27 cellular contexts compared by ENCODE assay signal in the genomic region with DNA sequence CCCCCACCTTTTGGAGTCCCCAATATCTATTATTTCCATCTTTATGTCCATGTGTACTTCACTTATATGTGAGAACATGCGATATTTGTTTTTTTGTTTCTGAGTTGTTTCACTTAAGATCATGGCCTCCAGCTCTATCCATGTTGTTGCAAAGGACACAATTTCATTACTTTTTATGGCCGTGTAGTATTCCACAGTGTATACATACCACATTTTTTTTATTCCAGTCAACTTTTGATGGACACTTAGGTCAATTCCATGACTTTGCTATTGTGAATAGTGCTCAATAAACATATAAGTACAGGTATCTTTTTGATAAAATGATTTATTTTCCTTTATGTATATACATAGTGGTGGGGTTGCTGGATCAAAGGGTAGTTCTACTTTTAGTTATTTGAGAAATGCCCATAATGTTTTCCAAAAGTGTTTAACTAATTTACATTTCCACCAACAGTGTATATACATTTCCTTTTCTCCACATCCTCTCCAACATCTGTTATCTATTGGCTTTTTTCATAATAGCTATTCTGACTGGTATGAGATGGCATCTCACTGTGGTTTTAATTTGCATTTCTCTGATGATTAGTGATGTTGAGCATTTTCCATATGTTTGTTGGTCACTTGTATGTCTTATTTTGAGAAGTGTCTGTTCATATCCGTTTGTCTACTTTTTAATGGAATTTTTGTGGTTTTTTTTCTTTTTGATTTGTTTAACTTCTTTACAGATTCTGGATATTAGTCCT. TPM values are rescaled to one million over a fixed set of nuclear protein-coding genes. Genes with fewer than 3 reads are reported as not detected.
DNase-seq lines count a peak whose midpoint lies in the region; ATAC-seq, FAIRE-seq and TF ChIP-seq lines count a peak whose summit lies in the region.
"Had no signal": no experiment of that assay in that cellular context is flagged by ENCODE, and none has a peak within 500 bp of the region (broad histone marks: within the 10 kb centered on the region; RNA-seq: fewer than 3 reads in every experiment).

No MANE protein-coding gene starts in this region.

- FAIRE-seq in pancreas (lab: Jason Lieb, UNC) = peak; percentile 23
- FAIRE-seq: TTC549 had no signal

- H3K36me3 ChIP-seq in adipocyte (ENCODE audit: control insufficient read depth, insufficient read depth, low read length, severe bottlenecking) (no peaks in the 10 kb centered on the region), pancreas (no peaks in the 10 kb centered on the region)

- no peak overlapping the region for H3K27ac ChIP-seq in pancreas
- H3K27ac ChIP-seq: skin epidermis had no signal

- H3K4me1 ChIP-seq in adipocyte (ENCODE audit: control insufficient read depth, insufficient read depth, low read length) (no peaks in the 10 kb centered on the region), pancreas (peaks cover 0 to 5% (median 0%) of the 10 kb centered on the region in 3 donors)

- H3K9ac ChIP-seq in adipocyte (ENCODE audit: low read length) = no peak overlapping the region

- H3K9me3 ChIP-seq in adipocyte (ENCODE audit: control insufficient read depth, low read length) = no peaks in the 10 kb centered on the region
- H3K9me3 ChIP-seq in pancreas = no peaks in the 10 kb centered on the region

- ATAC-seq in GM18511 (IDR thresholded peaks at IDR 0.05; ENCODE audit: unreplicated experiment) = peak; percentile 74
- ATAC-seq in HG02938 (IDR thresholded peaks at IDR 0.05; ENCODE audit: unreplicated experiment) = peak; percentile 52
- ATAC-seq in pancreas = no peak
- no peak for ATAC-seq in stimulated activated naive CD8-positive, alpha-beta T cell treated with anti-CD3 and anti-CD28 coated beads, Interleukin-15, Interleukin-2, amounts not matched to agents 100 U/mL and 50 U/mL, for 24 hours
- no peak for ATAC-seq in GM21576 (IDR thresholded peaks at IDR 0.05; ENCODE audit: unreplicated experiment)
- ATAC-seq: Panc1 had no signal

- DNase-seq in adipocyte (ENCODE audit: low read depth) (peak; percentile 57), pancreas (no peak), NCI-H2171 treated with DMSO at 0.1 percent for 48 hours (lab: John Stamatoyannopoulos, UW) (no peak)
- DNase-seq in stimulated activated naive CD8-positive, alpha-beta T cell treated with anti-CD3 and anti-CD28 coated beads, Interleukin-15, Interleukin-2, amounts not matched to agents 100 U/mL and 50 U/mL, for 24 hours = no peak
- DNase-seq in activated T-cell treated with anti-CD3 and anti-CD28 coated beads, Interleukin-2, amount 50 U/mL, for 1 hour = no peak
- DNase-seq: activated CD4-positive, alpha-beta memory T cell treated with anti-CD3 and anti-CD28 coated beads, Interleukin-2, amount 10 ng/mL, durations not matched to agents 7 days and 5 days; activated CD4-positive, CD25-positive, alpha-beta regulatory T cell treated with anti-CD3 and anti-CD28 coated beads, Interleukin-2, amount 50 U/mL, for 72 hours; activated effector memory CD4-positive, alpha-beta T cell treated with anti-CD3 and anti-CD28 coated beads, Interleukin-2, amount 50 U/mL, for 16 hours; activated naive CD8-positive, alpha-beta T cell treated with anti-CD3 and anti-CD28 coated beads, Interleukin-2, amount 10 ng/mL, durations not matched to agents 7 days and 5 days; AML-193; cerebellar nuclear complex; mesendoderm; naive B cell; NCI-H1417 treated with DMSO at 0.1 percent for 48 hours; NCI-H2107; NCI-H510A; NK-92 treated with Interleukin-12 subunit alpha and Interleukin-12 subunit beta, amount 100 ng/mL, for 24 hours; SIG-M5; T-helper 1 cell had no signal

- no peak overlapping the region for H3K4me3 ChIP-seq in adipocyte (ENCODE audit: low read length)
- H3K4me3 ChIP-seq in pancreas = no peak overlapping the region
- H3K4me3 ChIP-seq: skin epidermis had no signal

- WGBS in pancreas, 2 donors = 95 to 98% methylated on average over 3 of the region's 3 CpGs

- H3K27me3 ChIP-seq in adipocyte (replicated peaks; ENCODE audit: control insufficient read depth, insufficient read depth, low read length) (no peaks in the 10 kb centered on the region), pancreas (no peaks in the 10 kb centered on the region)

- intact Hi-C loops in pancreas (cut with DNase I) = no loop called here

- no peak for TF ChIP-seq CTCF in pancreas (IDR thresholded peaks at IDR 0.05)

RNA-seq across cellular contexts. Expression of a gene that starts 34.0 kb away (rescaled TPM):
- total RNA-seq in pancreas = 10 to 100 TPM in 1 of 6 donors, 1 to 10 TPM in 1, under 1 TPM in 1, not detected in 3; 0.09 to 15.4 (median 3.4) TPM
- polyA plus RNA-seq in pancreas = under 1 TPM in 1 of 2 donors, not detected in 1; 0.07 TPM
- total RNA-seq: activated CD4-positive, alpha-beta memory T cell treated with anti-CD3 and anti-CD28 coated beads, Interleukin-2, amount 10 ng/mL, durations not matched to agents 7 days and 5 days; activated naive CD8-positive, alpha-beta T cell treated with anti-CD3 and anti-CD28 coated beads, Interleukin-2, amount 10 ng/mL, durations not matched to agents 7 days and 5 days; frontal cortex; pulmonary artery endothelial cell had no signal

RNA-seq across cellular contexts. Expression of a gene that starts 59.3 kb away (rescaled TPM):
- 10 to 100 TPM; 18.3 to 28.3 (median 22.6) TPM for total RNA-seq in pancreas
- polyA plus RNA-seq in pancreas = 10 to 100 TPM in 1 of 2 donors, 1 to 10 TPM in 1; 4.4 to 10.1 TPM

Comparison
In these comparisons a context has a peak if more than half of its experiments do, and no peak if none do; other contexts are left out.
1. ATAC-seq: peak in GM18511 (single experiment) and HG02938 (single experiment); none in pancreas (0 of 4), stimulated activated naive CD8-positive, alpha-beta T cell treated with anti-CD3 and anti-CD28 coated beads, Interleukin-15, Interleukin-2, amounts not matched to agents 100 U/mL and 50 U/mL, for 24 hours (single experiment) and GM21576 (single experiment).